10 cellular contexts compared by ENCODE assay signal in genomic region chr17:72590382-72590781, GRCh38.
DNase-seq lines count a peak whose midpoint lies in the region; ATAC-seq and TF ChIP-seq lines count a peak whose summit lies in the region.
"Had no signal": no experiment of that assay in that cellular context is flagged by ENCODE, and none has a peak within 500 bp of the region (broad histone marks: within the 10 kb centered on the region; RNA-seq: fewer than 3 reads in every experiment).

No MANE protein-coding gene starts in this region.

- no peak overlapping the region for H3K14ac ChIP-seq in H9 (ENCODE audit: insufficient read depth, low read length)

- no peak overlapping the region for H4K91ac ChIP-seq in H9 (ENCODE audit: insufficient read length, low read depth, low read length)

- H3K4me1 ChIP-seq in hepatocyte (ENCODE audit: insufficient read depth), result peaks cover 9% of the 10 kb centered on the region
- H3K4me1 ChIP-seq in mesendoderm (ENCODE audit: control insufficient read depth, low read depth, low read length), result no peaks in the 10 kb centered on the region
- H3K4me1 ChIP-seq in H9 (ENCODE audit: insufficient read depth, low read length), result peaks cover 8% of the 10 kb centered on the region; the same call in 1 of the 2 replicates

- H3K36me3 Mint-ChIP-seq in WTC11, result no peaks in the 10 kb centered on the region
- H3K36me3 Mint-ChIP-seq in H9 (ENCODE audit: insufficient read depth in 1 of 3, low read depth in 3 of 3), result no peaks in the 10 kb centered on the region
- H3K36me3 Mint-ChIP-seq: activated naive CD8-positive, alpha-beta T cell treated with anti-CD3 and anti-CD28 coated beads, Interleukin-2, amount 10 ng/mL, durations not matched to agents 7 days and 5 days had no signal

- H2BK15ac ChIP-seq in mesendoderm (replicated peaks; ENCODE audit: low read depth) (no peak overlapping the region), H9 (ENCODE audit: low read depth, low read length) (no peak overlapping the region)

- H3K18ac ChIP-seq in mesendoderm (ENCODE audit: low read length) (no peak overlapping the region), H9 (ENCODE audit: insufficient read length, low read depth, low read length) (no peak overlapping the region)

- H2AFZ ChIP-seq in hepatocyte, result no peak overlapping the region
- no peak overlapping the region for H2AFZ ChIP-seq in H9 (ENCODE audit: low read length)

- H3K4me3 Mint-ChIP-seq in WTC11, result peak overlapping the region; percentile 29; the same call in 1 of the 2 replicates
- peak overlapping the region in 1 of 2 experiments; percentile 58; a peak in 3 of 5 replicates for H3K4me3 Mint-ChIP-seq in H9

- H3K9me2 ChIP-seq in hepatocyte (replicated peaks; ENCODE audit: insufficient read depth), result no peaks in the 10 kb centered on the region

- 45% methylated on average over 3 of the region's 3 CpGs for WGBS in hepatocyte (ENCODE audit: low lambda C conversion rate, missing lambda C conversion rate)
- no CpG with 5 or more reads among the region's 3 CpGs for WGBS in mesendoderm (ENCODE audit: extremely low coverage, insufficient coverage, low lambda C conversion rate)
- no CpG with 5 or more reads among the region's 3 CpGs for WGBS in H9 (ENCODE audit: extremely low coverage, insufficient read length, low lambda C conversion rate)

- peak overlapping the region; percentile 70 for H3K27ac ChIP-seq in 22Rv1
- peak overlapping the region; percentile 91 for H3K27ac ChIP-seq in hepatocyte
- no peak overlapping the region for H3K27ac ChIP-seq in mesendoderm (ENCODE audit: low read depth, low read length)
- H3K27ac ChIP-seq in H9 (ENCODE audit: insufficient read length, low read depth, low read length), result no peak overlapping the region

- H2BK120ac ChIP-seq in mesendoderm (ENCODE audit: low read depth, low read length) (no peak overlapping the region), H9 (ENCODE audit: low read depth, low read length, poor library complexity, severe bottlenecking) (no peak overlapping the region)

- H3K79me1 ChIP-seq in mesendoderm (ENCODE audit: low read length) (no peaks in the 10 kb centered on the region), H9 (ENCODE audit: insufficient read depth, low read depth, low read length, poor library complexity, severe bottlenecking) (no peaks in the 10 kb centered on the region)

- H4K5ac ChIP-seq in mesendoderm (ENCODE audit: low read length), result no peak overlapping the region
- H4K5ac ChIP-seq in H9 (ENCODE audit: insufficient read length, low read depth, low read length), result no peak overlapping the region

- CTCF ChIA-PET in WTC11 (lab: Charles Lee), result no interaction called here

- no peaks in the 10 kb centered on the region for H3K9me3 Mint-ChIP-seq in WTC11
- H3K9me3 Mint-ChIP-seq in H9, result peaks cover 0 to 3% of the 10 kb centered on the region in 2 experiments; a peak in 1 of 5 replicates
- H3K9me3 Mint-ChIP-seq: activated naive CD8-positive, alpha-beta T cell treated with anti-CD3 and anti-CD28 coated beads, Interleukin-2, amount 10 ng/mL, durations not matched to agents 7 days and 5 days; IgD-negative memory B cell had no signal

- H3K27ac Mint-ChIP-seq in WTC11 (no peak overlapping the region), H9 (no peak overlapping the region)
- H3K27ac Mint-ChIP-seq: activated naive CD8-positive, alpha-beta T cell treated with anti-CD3 and anti-CD28 coated beads, Interleukin-2, amount 10 ng/mL, durations not matched to agents 7 days and 5 days; IgD-negative memory B cell had no signal

- no peak overlapping the region for H3T11ph ChIP-seq in H9 (ENCODE audit: low read length)

- H3K4ac ChIP-seq in mesendoderm (ENCODE audit: low read depth, low read length), result no peak overlapping the region
- no peak overlapping the region for H3K4ac ChIP-seq in H9 (ENCODE audit: low read depth, low read length)

- no peaks in the 10 kb centered on the region for H3K36me3 ChIP-seq in hepatocyte (replicated peaks; ENCODE audit: insufficient read depth, low read depth)
- H3K36me3 ChIP-seq in mesendoderm (ENCODE audit: control insufficient read depth, insufficient read depth, low read length), result no peaks in the 10 kb centered on the region

- H2BK12ac ChIP-seq in H9 (ENCODE audit: insufficient read length, low read depth, low read length), result no peak overlapping the region

- H3K23ac ChIP-seq in mesendoderm (ENCODE audit: low read length) (no peak overlapping the region), H9 (ENCODE audit: insufficient read length, low read depth, low read length) (no peak overlapping the region)

- H3K56ac ChIP-seq in mesendoderm (ENCODE audit: low read length) (no peak overlapping the region), H9 (ENCODE audit: insufficient read length, low read depth, low read length) (no peak overlapping the region)

- H2BK5ac ChIP-seq in mesendoderm (ENCODE audit: low read length) (no peak overlapping the region), H9 (ENCODE audit: insufficient read length, low read length) (no peak overlapping the region)

- H3K9ac ChIP-seq in mesendoderm (ENCODE audit: low read length), result no peak overlapping the region
- H3K9ac ChIP-seq in H9 (ENCODE audit: extremely low read depth, insufficient read length, low read length), result no peak overlapping the region

- H2BK20ac ChIP-seq in H9 (ENCODE audit: low read depth, low read length, poor library complexity, severe bottlenecking), result no peak overlapping the region

- H3K4me1 Mint-ChIP-seq in WTC11, result peaks cover 40% of the 10 kb centered on the region
- peaks cover 29 to 34% of the 10 kb centered on the region in 2 experiments for H3K4me1 Mint-ChIP-seq in H9

- H3K27me3 Mint-ChIP-seq in WTC11 (ENCODE audit: low read depth) (peaks cover 50% of the 10 kb centered on the region), H9 (ENCODE audit: low read depth) (peaks cover 62% of the 10 kb centered on the region)

- H2AK5ac ChIP-seq in mesendoderm (ENCODE audit: low read length) (no peak overlapping the region), H9 (ENCODE audit: insufficient read length, low read length) (no peak overlapping the region)

- H3K27me3 ChIP-seq in hepatocyte, result peaks cover 10% of the 10 kb centered on the region
- peaks cover 18% of the 10 kb centered on the region for H3K27me3 ChIP-seq in mesendoderm (ENCODE audit: insufficient read depth, low read length, poor library complexity)
- peaks cover 17% of the 10 kb centered on the region; the same call in 1 of the 2 replicates for H3K27me3 ChIP-seq in H9 (ENCODE audit: insufficient read depth, low read length)

- H3K79me2 ChIP-seq in hepatocyte (peaks cover 54% of the 10 kb centered on the region), mesendoderm (ENCODE audit: control insufficient read depth, insufficient read depth, low read length) (no peaks in the 10 kb centered on the region), H9 (ENCODE audit: insufficient read depth, low read length) (no peaks in the 10 kb centered on the region)

- POLR2A ChIA-PET in WTC11 (lab: Charles Lee), result interaction anchor here (1.0 kb wide), 1 partner anchor 28 kb away, joined by 3 read pairs; no protein-coding TSS in a partner anchor

- H3K4me3 ChIP-seq in hepatocyte (peak overlapping the region; percentile 90), mesendoderm (ENCODE audit: low read length) (no peak overlapping the region)

- peaks cover 6% of the 10 kb centered on the region for H4K20me1 ChIP-seq in hepatocyte (ENCODE audit: insufficient read depth, poor library complexity, severe bottlenecking)
- no peaks in the 10 kb centered on the region for H4K20me1 ChIP-seq in H9 (ENCODE audit: control insufficient read depth, insufficient read depth, insufficient read length)

- no peak overlapping the region for H4K8ac ChIP-seq in mesendoderm (ENCODE audit: low read depth, low read length)
- no peak overlapping the region for H4K8ac ChIP-seq in H9 (replicated peaks; ENCODE audit: insufficient read length, low read depth, low read length)

- H3K23me2 ChIP-seq in H9 (ENCODE audit: insufficient read length, low read depth, low read length, poor library complexity, severe bottlenecking), result peaks cover 14% of the 10 kb centered on the region

- no peak for TF ChIP-seq CTCF in 22Rv1 (IDR thresholded peaks at IDR 0.05)
- TF ChIP-seq CTCF in WTC11 (IDR thresholded peaks at IDR 0.05), result no peak
- TF ChIP-seq CTCF in hepatocyte (IDR thresholded peaks at IDR 0.05; ENCODE audit: poor library complexity), result no peak
- TF ChIP-seq CTCF in H9 (conservative IDR thresholded peaks at IDR 0.05), result no peak

- DNase-seq in EH (ENCODE audit: low read depth) (peak; percentile 82), WTC11 (ENCODE audit: low spot score) (no peak), hepatocyte (ENCODE audit: low spot score) (no peak), mesendoderm (no peak), H9 (no peak)
- no peak for DNase-seq in activated effector memory CD4-positive, alpha-beta T cell treated with Interleukin-2 at 50 U/mL for 16 hours
- DNase-seq: activated naive CD8-positive, alpha-beta T cell treated with anti-CD3 and anti-CD28 coated beads, Interleukin-2, amount 10 ng/mL, durations not matched to agents 7 days and 5 days had no signal

- H3K9me3 ChIP-seq in hepatocyte (ENCODE audit: low read depth), result no peaks in the 10 kb centered on the region
- no peaks in the 10 kb centered on the region for H3K9me3 ChIP-seq in H9 (ENCODE audit: control insufficient read depth, low read depth, low read length)

- peak overlapping the region; percentile 92 for H3K4me2 ChIP-seq in hepatocyte
- H3K4me2 ChIP-seq in mesendoderm (ENCODE audit: low read length), result no peak overlapping the region
- H3K4me2 ChIP-seq in H9 (ENCODE audit: insufficient read depth, insufficient read length, low read length), result no peak overlapping the region

- no peak for ATAC-seq in WTC11
- ATAC-seq in HG03469 (IDR thresholded peaks at IDR 0.05; ENCODE audit: unreplicated experiment), result no peak

TF ChIP-seq in WTC11, 78 proteins besides CTCF, POLR2A, EP300 and RAD21 (continues in another document):
- no peak for TF ChIP-seq ZNF281 (CRISPR knock-in tag; IDR thresholded peaks at IDR 0.05)
- no peak for TF ChIP-seq ZBTB21 (CRISPR knock-in tag; IDR thresholded peaks at IDR 0.05; ENCODE audit: borderline replicate concordance)

Comparison
In these comparisons a context has a peak if more than half of its experiments do, and no peak if none do; other contexts are left out.
1. H3K27ac ChIP-seq: peak in 22Rv1 (single experiment) and hepatocyte (single experiment); none in mesendoderm (single experiment) and H9 (single experiment).